1 cellular context compared by ENCODE assay signal in genomic region chr14:24071836-24072420, GRCh38.
TF ChIP-seq lines count a peak whose summit lies in the region.

No MANE protein-coding gene starts in this region.

TF ChIP-seq in HepG2, 621 proteins besides CTCF, POLR2A, EP300 and RAD21 (continues in another document):
- no peak for TF ChIP-seq ADNP (CRISPR knock-in tag; IDR thresholded peaks at IDR 0.05)
- TF ChIP-seq KDM3A (CRISPR knock-in tag; IDR thresholded peaks at IDR 0.05; ENCODE audit: low read depth), result no peak
- no peak for TF ChIP-seq EEA1 (CRISPR knock-in tag; IDR thresholded peaks at IDR 0.05; ENCODE audit: borderline replicate concordance)
- no peak for TF ChIP-seq ZSCAN29 (CRISPR knock-in tag; conservative IDR thresholded peaks at IDR 0.05)
- TF ChIP-seq ZNF598 (CRISPR knock-in tag; IDR thresholded peaks at IDR 0.05; ENCODE audit: borderline replicate concordance), result no peak
- TF ChIP-seq ZNF891 (CRISPR knock-in tag; IDR thresholded peaks at IDR 0.05), result 0 out of 2 replicates have a peak, but pooled peaks have one; percentile 23
- TF ChIP-seq ATF3 (CRISPR knock-in tag; IDR thresholded peaks at IDR 0.05), result no peak
- no peak for TF ChIP-seq ZNF747 (CRISPR knock-in tag; IDR thresholded peaks at IDR 0.05; ENCODE audit: borderline replicate concordance)
- TF ChIP-seq, protein P1, sequence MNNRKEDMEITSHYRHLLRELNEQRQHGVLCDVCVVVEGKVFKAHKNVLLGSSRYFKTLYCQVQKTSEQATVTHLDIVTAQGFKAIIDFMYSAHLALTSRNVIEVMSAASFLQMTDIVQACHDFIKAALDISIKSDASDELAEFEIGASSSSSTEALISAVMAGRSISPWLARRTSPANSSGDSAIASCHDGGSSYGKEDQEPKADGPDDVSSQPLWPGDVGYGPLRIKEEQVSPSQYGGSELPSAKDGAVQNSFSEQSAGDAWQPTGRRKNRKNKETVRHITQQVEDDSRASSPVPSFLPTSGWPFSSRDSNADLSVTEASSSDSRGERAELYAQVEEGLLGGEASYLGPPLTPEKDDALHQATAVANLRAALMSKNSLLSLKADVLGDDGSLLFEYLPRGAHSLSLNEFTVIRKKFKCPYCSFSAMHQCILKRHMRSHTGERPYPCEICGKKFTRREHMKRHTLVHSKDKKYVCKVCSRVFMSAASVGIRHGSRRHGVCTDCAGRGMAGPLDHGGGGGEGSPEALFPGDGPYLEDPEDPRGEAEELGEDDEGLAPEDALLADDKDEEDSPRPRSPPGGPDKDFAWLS (CRISPR knock-in tag; IDR thresholded peaks at IDR 0.05; ENCODE audit: borderline replicate concordance), result no peak
- TF ChIP-seq CEBPB (IDR thresholded peaks at IDR 0.05; ENCODE audit: borderline replicate concordance, low read depth, low read length), result no peak
- TF ChIP-seq ELF1 (CRISPR knock-in tag; IDR thresholded peaks at IDR 0.05), result no peak
- no peak for TF ChIP-seq RARA (CRISPR knock-in tag; IDR thresholded peaks at IDR 0.05)
- peak; percentile 13; the same call in 1 of the 2 replicates for TF ChIP-seq MYC (CRISPR knock-in tag; IDR thresholded peaks at IDR 0.05; ENCODE audit: borderline replicate concordance)
- TF ChIP-seq ZSCAN31 (CRISPR knock-in tag; IDR thresholded peaks at IDR 0.05; ENCODE audit: low read depth), result no peak
- TF ChIP-seq KAT8 (CRISPR knock-in tag; IDR thresholded peaks at IDR 0.05), result no peak
- 0 out of 2 replicates have a peak, but pooled peaks have one; percentile 10 for TF ChIP-seq THAP9 (CRISPR knock-in tag; IDR thresholded peaks at IDR 0.05; ENCODE audit: borderline replicate concordance)
- no peak for TF ChIP-seq AKNA (CRISPR knock-in tag; IDR thresholded peaks at IDR 0.05; ENCODE audit: borderline replicate concordance)
- no peak for TF ChIP-seq IKZF1 (IDR thresholded peaks at IDR 0.05)
- no peak for TF ChIP-seq ZIK1 (CRISPR knock-in tag; IDR thresholded peaks at IDR 0.05; ENCODE audit: borderline replicate concordance, low read depth)
- no peak for TF ChIP-seq KLF16 (CRISPR knock-in tag; IDR thresholded peaks at IDR 0.05)
- peak; percentile 44; the same call in 1 of the 2 replicates for TF ChIP-seq MTA1 (CRISPR knock-in tag; IDR thresholded peaks at IDR 0.05; ENCODE audit: borderline replicate concordance)
- TF ChIP-seq ZNF367 (CRISPR knock-in tag; IDR thresholded peaks at IDR 0.05; ENCODE audit: borderline replicate concordance), result no peak
- TF ChIP-seq FOSL1 (CRISPR knock-in tag; IDR thresholded peaks at IDR 0.05; ENCODE audit: borderline replicate concordance), result no peak
- no peak for TF ChIP-seq ZNF674 (CRISPR knock-in tag; IDR thresholded peaks at IDR 0.05; ENCODE audit: low read depth)
- no peak for TF ChIP-seq TAF15 (IDR thresholded peaks at IDR 0.05; ENCODE audit: low read depth, low read length, poor library complexity, severe bottlenecking)
- TF ChIP-seq ZNF225 (CRISPR knock-in tag; IDR thresholded peaks at IDR 0.05), result peak; percentile 28; the same call in 1 of the 2 replicates
- no peak for TF ChIP-seq MTERF4 (CRISPR knock-in tag; IDR thresholded peaks at IDR 0.05)
- no peak for TF ChIP-seq ZNF331 (CRISPR knock-in tag; IDR thresholded peaks at IDR 0.05)
- TF ChIP-seq ZFP91 (CRISPR knock-in tag; IDR thresholded peaks at IDR 0.05; ENCODE audit: borderline replicate concordance), result 0 out of 2 replicates have a peak, but pooled peaks have one; percentile 36
- no peak for TF ChIP-seq ZNF768 (CRISPR knock-in tag; IDR thresholded peaks at IDR 0.05)
- TF ChIP-seq ZNF619 (CRISPR knock-in tag; IDR thresholded peaks at IDR 0.05), result no peak
- TF ChIP-seq SMARCC2 (IDR thresholded peaks at IDR 0.05), result no peak
- TF ChIP-seq, protein P2, sequence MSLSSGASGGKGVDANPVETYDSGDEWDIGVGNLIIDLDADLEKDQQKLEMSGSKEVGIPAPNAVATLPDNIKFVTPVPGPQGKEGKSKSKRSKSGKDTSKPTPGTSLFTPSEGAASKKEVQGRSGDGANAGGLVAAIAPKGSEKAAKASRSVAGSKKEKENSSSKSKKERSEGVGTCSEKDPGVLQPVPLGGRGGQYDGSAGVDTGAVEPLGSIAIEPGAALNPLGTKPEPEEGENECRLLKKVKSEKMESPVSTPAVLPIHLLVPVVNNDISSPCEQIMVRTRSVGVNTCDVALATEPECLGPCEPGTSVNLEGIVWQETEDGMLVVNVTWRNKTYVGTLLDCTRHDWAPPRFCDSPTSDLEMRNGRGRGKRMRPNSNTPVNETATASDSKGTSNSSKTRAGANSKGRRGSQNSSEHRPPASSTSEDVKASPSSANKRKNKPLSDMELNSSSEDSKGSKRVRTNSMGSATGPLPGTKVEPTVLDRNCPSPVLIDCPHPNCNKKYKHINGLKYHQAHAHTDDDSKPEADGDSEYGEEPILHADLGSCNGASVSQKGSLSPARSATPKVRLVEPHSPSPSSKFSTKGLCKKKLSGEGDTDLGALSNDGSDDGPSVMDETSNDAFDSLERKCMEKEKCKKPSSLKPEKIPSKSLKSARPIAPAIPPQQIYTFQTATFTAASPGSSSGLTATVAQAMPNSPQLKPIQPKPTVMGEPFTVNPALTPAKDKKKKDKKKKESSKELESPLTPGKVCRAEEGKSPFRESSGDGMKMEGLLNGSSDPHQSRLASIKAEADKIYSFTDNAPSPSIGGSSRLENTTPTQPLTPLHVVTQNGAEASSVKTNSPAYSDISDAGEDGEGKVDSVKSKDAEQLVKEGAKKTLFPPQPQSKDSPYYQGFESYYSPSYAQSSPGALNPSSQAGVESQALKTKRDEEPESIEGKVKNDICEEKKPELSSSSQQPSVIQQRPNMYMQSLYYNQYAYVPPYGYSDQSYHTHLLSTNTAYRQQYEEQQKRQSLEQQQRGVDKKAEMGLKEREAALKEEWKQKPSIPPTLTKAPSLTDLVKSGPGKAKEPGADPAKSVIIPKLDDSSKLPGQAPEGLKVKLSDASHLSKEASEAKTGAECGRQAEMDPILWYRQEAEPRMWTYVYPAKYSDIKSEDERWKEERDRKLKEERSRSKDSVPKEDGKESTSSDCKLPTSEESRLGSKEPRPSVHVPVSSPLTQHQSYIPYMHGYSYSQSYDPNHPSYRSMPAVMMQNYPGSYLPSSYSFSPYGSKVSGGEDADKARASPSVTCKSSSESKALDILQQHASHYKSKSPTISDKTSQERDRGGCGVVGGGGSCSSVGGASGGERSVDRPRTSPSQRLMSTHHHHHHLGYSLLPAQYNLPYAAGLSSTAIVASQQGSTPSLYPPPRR (CRISPR knock-in tag; IDR thresholded peaks at IDR 0.05; ENCODE audit: borderline replicate concordance), result 0 out of 2 replicates have a peak, but pooled peaks have one; percentile 10
- no peak for TF ChIP-seq HDAC6 (IDR thresholded peaks at IDR 0.05; ENCODE audit: low read depth, low read length)
- TF ChIP-seq ZBED4 (CRISPR knock-in tag; IDR thresholded peaks at IDR 0.05; ENCODE audit: borderline replicate concordance), result no peak
- no peak for TF ChIP-seq KLF13 (CRISPR knock-in tag; IDR thresholded peaks at IDR 0.05)
